ENCODE assay signal across 29 cellular contexts in genomic region chr18:50250935-50251334, GRCh38.
"Had no signal": no experiment of that assay in that cellular context is flagged by ENCODE, and none has a peak within 500 bp of the region (broad histone marks: within the 10 kb centered on the region; RNA-seq: fewer than 3 reads in every experiment).

No MANE protein-coding gene starts in this region.

- H3K9me3 ChIP-seq: adrenal gland, body of pancreas, esophagus muscularis mucosa, gastroesophageal sphincter, heart right ventricle had no signal

- FAIRE-seq: colon had no signal

- H3K27me3 ChIP-seq: adrenal gland, body of pancreas, esophagus muscularis mucosa, foreskin keratinocyte, gastroesophageal sphincter, heart right ventricle had no signal

- H3K27me3 Mint-ChIP-seq: activated naive CD8-positive, alpha-beta T cell; activated T-helper 17 cell treated with anti-CD3 and anti-CD28 coated beads, Interleukin-2, amount 50 U/mL, for 72 hours; effector memory CD8-positive, alpha-beta T cell had no signal

- H3K27ac Mint-ChIP-seq: activated CD4-positive, alpha-beta T cell treated with anti-CD3 and anti-CD28 coated beads for 36 hours; activated CD4-positive, alpha-beta T cell treated with anti-CD3 and anti-CD28 coated beads, Interleukin-2, amount 10 ng/mL, durations not matched to agents 24 days and 14 days; activated CD8-positive, alpha-beta T cell treated with anti-CD3 and anti-CD28 coated beads for 36 hours; activated naive CD8-positive, alpha-beta T cell; activated T-helper 17 cell treated with anti-CD3 and anti-CD28 coated beads, Interleukin-2, amount 50 U/mL, for 72 hours; effector memory CD8-positive, alpha-beta T cell had no signal

- H3K36me3 ChIP-seq: adrenal gland, esophagus muscularis mucosa, gastroesophageal sphincter, heart right ventricle had no signal

- H3K4me1 Mint-ChIP-seq: activated CD4-positive, alpha-beta T cell treated with anti-CD3 and anti-CD28 coated beads, Interleukin-2, amount 10 ng/mL, durations not matched to agents 24 days and 14 days; activated T-helper 17 cell treated with anti-CD3 and anti-CD28 coated beads, Interleukin-2, amount 50 U/mL, for 72 hours had no signal

- H3K4me3 ChIP-seq: adrenal gland, body of pancreas, esophagus muscularis mucosa, gastroesophageal sphincter, heart right ventricle had no signal

- H3K4me3 Mint-ChIP-seq: activated CD4-positive, alpha-beta T cell treated with anti-CD3 and anti-CD28 coated beads for 36 hours; activated CD4-positive, alpha-beta T cell treated with anti-CD3 and anti-CD28 coated beads, Interleukin-2, amount 10 ng/mL, durations not matched to agents 24 days and 14 days; activated CD8-positive, alpha-beta T cell treated with anti-CD3 and anti-CD28 coated beads for 36 hours; activated naive CD8-positive, alpha-beta T cell; activated T-cell treated with anti-CD3 and anti-CD28 coated beads, Interleukin-2, amount 50 U/mL, for 4 hours; activated T-helper 17 cell treated with anti-CD3 and anti-CD28 coated beads, Interleukin-2, amount 50 U/mL, for 72 hours; effector memory CD8-positive, alpha-beta T cell had no signal

- H3K27ac ChIP-seq: adrenal gland, body of pancreas, esophagus muscularis mucosa, foreskin keratinocyte, gastroesophageal sphincter, heart right ventricle had no signal

- H3K9me3 Mint-ChIP-seq: activated CD4-positive, alpha-beta T cell treated with anti-CD3 and anti-CD28 coated beads, Interleukin-2, amount 10 ng/mL, durations not matched to agents 24 days and 14 days; activated CD8-positive, alpha-beta T cell treated with anti-CD3 and anti-CD28 coated beads for 36 hours; activated T-cell treated with anti-CD3 and anti-CD28 coated beads, Interleukin-2, amount 50 U/mL, for 4 hours; activated T-helper 17 cell treated with anti-CD3 and anti-CD28 coated beads, Interleukin-2, amount 50 U/mL, for 72 hours; effector memory CD8-positive, alpha-beta T cell had no signal

- ATAC-seq: activated CD4-positive, alpha-beta T cell treated with anti-CD3 and anti-CD28 coated beads for 36 hours; activated CD8-positive, alpha-beta T cell treated with anti-CD3 and anti-CD28 coated beads for 36 hours; activated T-cell treated with anti-CD3 and anti-CD28 coated beads, Interleukin-2, amount 50 U/mL, for 4 hours; activated T-helper 17 cell treated with anti-CD3 and anti-CD28 coated beads, Interleukin-2, amount 50 U/mL, for 72 hours; body of pancreas; effector memory CD8-positive, alpha-beta T cell; foreskin keratinocyte; gastroesophageal sphincter; heart right ventricle had no signal

- DNase-seq: activated CD4-positive, alpha-beta T cell treated with anti-CD3 and anti-CD28 coated beads for 36 hours; activated CD4-positive, alpha-beta T cell treated with anti-CD3 and anti-CD28 coated beads, Interleukin-2, amount 10 ng/mL, durations not matched to agents 24 days and 14 days; activated CD4-positive, CD25-positive, alpha-beta regulatory T cell; activated CD4-positive, CD25-positive, alpha-beta regulatory T cell treated with anti-CD3 and anti-CD28 coated beads, Interleukin-2, amount 50 U/mL, for 72 hours; activated CD8-positive, alpha-beta memory T cell treated with anti-CD3 and anti-CD28 coated beads for 24 hours; activated CD8-positive, alpha-beta T cell treated with anti-CD3 and anti-CD28 coated beads for 36 hours; activated effector memory CD4-positive, alpha-beta T cell treated with Interleukin-2 at 50 U/mL for 16 hours; activated gamma-delta T cell treated with Interleukin-2 at 50 U/mL for 16 hours; activated naive CD4-positive, alpha-beta T cell treated with anti-CD3 and anti-CD28 coated beads, Interleukin-2, amount 50 U/mL, for 16 hours; activated naive CD4-positive, alpha-beta T cell treated with Interleukin-2 at 50 U/mL for 16 hours; activated T-cell treated with anti-CD3 and anti-CD28 coated beads, Interleukin-2, amount 50 U/mL, for 4 hours; adrenal gland; amygdala; aorta; body of pancreas; caudate nucleus; cortex of kidney; dermis blood vessel endothelial cell; effector CD4-positive, alpha-beta T cell; effector memory CD8-positive, alpha-beta T cell; erythroblast; foreskin keratinocyte; heart right ventricle; T-helper 2 cell had no signal

- H3K4me1 ChIP-seq: adrenal gland, body of pancreas, esophagus muscularis mucosa, foreskin keratinocyte, gastroesophageal sphincter, heart right ventricle had no signal
